Comparison of ENCODE assay signal across 1 cellular context in the genomic region with DNA sequence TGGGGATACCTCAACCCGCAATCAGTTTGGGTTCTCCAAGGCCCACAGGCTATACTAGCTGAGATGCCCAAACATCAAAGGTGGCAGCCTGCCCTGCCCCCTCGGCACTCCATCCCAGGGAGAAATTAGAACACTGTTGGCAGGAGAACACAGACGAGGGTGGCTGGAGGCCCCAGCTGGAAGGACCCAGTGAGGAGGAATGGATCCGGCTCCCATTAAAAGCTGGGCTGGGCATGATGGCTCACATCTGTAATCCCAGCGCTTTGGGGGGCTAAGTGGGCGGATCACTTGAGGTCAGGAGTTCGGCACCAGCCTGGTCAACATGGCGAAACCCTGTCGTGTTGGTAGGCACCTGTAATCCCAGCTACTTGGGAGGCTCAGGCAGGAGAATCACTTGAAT.
TF ChIP-seq lines count a peak whose summit lies in the region.

No MANE protein-coding gene starts in this region.

TF ChIP-seq in IMR-90, 13 proteins besides CTCF, POLR2A, EP300 and RAD21:
- TF ChIP-seq NFE2L2 (IDR thresholded peaks at IDR 0.05; ENCODE audit: low read depth, low read length) (no peak), MAFK (IDR thresholded peaks at IDR 0.05; ENCODE audit: low read depth, low read length) (no peak), MXI1 (IDR thresholded peaks at IDR 0.05; ENCODE audit: borderline replicate concordance, low read depth, low read length) (no peak), CHD1 (IDR thresholded peaks at IDR 0.05; ENCODE audit: low read depth, low read length) (no peak), BHLHE40 (IDR thresholded peaks at IDR 0.05; ENCODE audit: low read depth, low read length) (no peak), SMC3 (IDR thresholded peaks at IDR 0.05; ENCODE audit: low read depth, low read length) (no peak), CEBPB (IDR thresholded peaks at IDR 0.05; ENCODE audit: low read depth, low read length) (no peak), FOS (IDR thresholded peaks at IDR 0.05; ENCODE audit: low read depth, low read length) (no peak), MAZ (IDR thresholded peaks at IDR 0.05; ENCODE audit: borderline replicate concordance, low read depth, low read length) (no peak), RCOR1 (IDR thresholded peaks at IDR 0.05; ENCODE audit: insufficient replicate concordance, low read length) (no peak), RFX5 (IDR thresholded peaks at IDR 0.05; ENCODE audit: low read depth, low read length) (no peak)
- TF ChIP-seq, protein P1, sequence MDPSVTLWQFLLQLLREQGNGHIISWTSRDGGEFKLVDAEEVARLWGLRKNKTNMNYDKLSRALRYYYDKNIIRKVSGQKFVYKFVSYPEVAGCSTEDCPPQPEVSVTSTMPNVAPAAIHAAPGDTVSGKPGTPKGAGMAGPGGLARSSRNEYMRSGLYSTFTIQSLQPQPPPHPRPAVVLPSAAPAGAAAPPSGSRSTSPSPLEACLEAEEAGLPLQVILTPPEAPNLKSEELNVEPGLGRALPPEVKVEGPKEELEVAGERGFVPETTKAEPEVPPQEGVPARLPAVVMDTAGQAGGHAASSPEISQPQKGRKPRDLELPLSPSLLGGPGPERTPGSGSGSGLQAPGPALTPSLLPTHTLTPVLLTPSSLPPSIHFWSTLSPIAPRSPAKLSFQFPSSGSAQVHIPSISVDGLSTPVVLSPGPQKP (IDR thresholded peaks at IDR 0.05; ENCODE audit: borderline replicate concordance, low read depth, low read length) = no peak
- TF ChIP-seq, protein P2, sequence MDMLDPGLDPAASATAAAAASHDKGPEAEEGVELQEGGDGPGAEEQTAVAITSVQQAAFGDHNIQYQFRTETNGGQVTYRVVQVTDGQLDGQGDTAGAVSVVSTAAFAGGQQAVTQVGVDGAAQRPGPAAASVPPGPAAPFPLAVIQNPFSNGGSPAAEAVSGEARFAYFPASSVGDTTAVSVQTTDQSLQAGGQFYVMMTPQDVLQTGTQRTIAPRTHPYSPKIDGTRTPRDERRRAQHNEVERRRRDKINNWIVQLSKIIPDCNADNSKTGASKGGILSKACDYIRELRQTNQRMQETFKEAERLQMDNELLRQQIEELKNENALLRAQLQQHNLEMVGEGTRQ (IDR thresholded peaks at IDR 0.05; ENCODE audit: low read depth, low read length) = no peak
